17 cellular contexts compared by ENCODE assay signal in genomic region chr7:116715087-116715486, GRCh38. TPM values are rescaled to one million over a fixed set of nuclear protein-coding genes. Genes with fewer than 3 reads are reported as not detected.
DNase-seq lines count a peak whose midpoint lies in the region; ATAC-seq, FAIRE-seq and TF ChIP-seq lines count a peak whose summit lies in the region.
"Had no signal": no experiment of that assay in that cellular context is flagged by ENCODE, and none has a peak within 500 bp of the region (broad histone marks: within the 10 kb centered on the region; RNA-seq: fewer than 3 reads in every experiment).

No MANE protein-coding gene starts in this region.

- H3K4me1 Mint-ChIP-seq in activated T-cell treated with anti-CD3 and anti-CD28 coated beads, Interleukin-2, amount 50 U/mL, for 24 hours (ENCODE audit: low read depth), result peaks cover 2% of the 10 kb centered on the region

- H3K79me2 ChIP-seq in keratinocyte (ENCODE audit: control insufficient read depth, insufficient read depth, low read length), result peaks cover 64% of the 10 kb centered on the region

- no peak overlapping the region for H3K27ac Mint-ChIP-seq in activated T-cell treated with anti-CD3 and anti-CD28 coated beads, Interleukin-2, amount 50 U/mL, for 24 hours

- H3K4me2 ChIP-seq in keratinocyte (ENCODE audit: control insufficient read depth, extremely low read depth, insufficient read depth, low read depth, low read length), result no peak overlapping the region

- H3K9me3 ChIP-seq in keratinocyte (ENCODE audit: control insufficient read depth, low read depth, low read length), result no peaks in the 10 kb centered on the region
- H3K9me3 ChIP-seq: uterus had no signal

- H3K27me3 Mint-ChIP-seq in activated T-cell treated with anti-CD3 and anti-CD28 coated beads, Interleukin-2, amount 50 U/mL, for 24 hours, result peaks cover 10% of the 10 kb centered on the region

- no peaks in the 10 kb centered on the region for H4K20me1 ChIP-seq in keratinocyte (ENCODE audit: control insufficient read depth, extremely low read depth, insufficient read depth, low read length)

- DNase-seq in AG09319 (ENCODE audit: extremely low read depth, low read depth), result no peak
- DNase-seq in HCEC 1CT, result peak; percentile 61
- no peak for DNase-seq in cardiac fibroblast (ENCODE audit: low read depth in 2 of 2)
- DNase-seq in keratinocyte (ENCODE audit: low read depth, low spot score), result no peak
- DNase-seq in activated T-cell treated with anti-CD3 and anti-CD28 coated beads, Interleukin-2, amount 50 U/mL, for 24 hours, result no peak
- DNase-seq in SKM-1 treated with dmso at 0.1 percent for 144 hours (lab: John Stamatoyannopoulos, UW; ENCODE audit: unreplicated experiment), result no peak
- DNase-seq: activated effector memory CD4-positive, alpha-beta T cell treated with Interleukin-2 at 50 U/mL for 16 hours; DMS153; NCI-H1092; NCI-H2107; NCI-H524 treated with DMSO at 0.1 percent for 48 hours; stimulated activated CD4-positive, alpha-beta T cell treated with anti-CD3 and anti-CD28 coated beads, Interleukin-2, amount 100 ng/mL, for 48 hours; T-helper 9 cell; uterus had no signal

- no peak overlapping the region for H3K4me3 ChIP-seq in cardiac fibroblast (replicated peaks in 1 of 2; ENCODE audit: low read depth in 2 of 2, low read length in 2 of 2)
- no peak overlapping the region for H3K4me3 ChIP-seq in keratinocyte (ENCODE audit: control insufficient read depth in 2 of 3, extremely low read depth in 1 of 3, insufficient read depth in 2 of 3, low read depth in 1 of 3, low read length in 3 of 3)
- H3K4me3 ChIP-seq: uterus had no signal

- peak overlapping the region; percentile 70 for H3K27ac ChIP-seq in keratinocyte (ENCODE audit: control insufficient read depth, insufficient read depth, low read length)
- H3K27ac ChIP-seq: C4-2B, uterus had no signal

- ATAC-seq in HG03039 (IDR thresholded peaks at IDR 0.05; ENCODE audit: unreplicated experiment) (no peak), esophagus mucosa (no peak)

- H3K36me3 ChIP-seq in keratinocyte (ENCODE audit: control insufficient read depth in 2 of 2, extremely low read depth in 1 of 2, insufficient read depth in 2 of 2, low read length in 2 of 2), result peaks cover 5 to 16% of the 10 kb centered on the region in 2 experiments
- H3K36me3 ChIP-seq: uterus had no signal

- dilution Hi-C loops in keratinocyte (cut with MboI; ENCODE audit: extremely low pct_ligation_motif_present, low sequenced_read_pairs), result no loop called here

- no peaks in the 10 kb centered on the region for H3K27me3 ChIP-seq in keratinocyte (ENCODE audit: control insufficient read depth, extremely low read depth, insufficient read depth, low read length)
- H3K27me3 ChIP-seq: uterus had no signal

- TF ChIP-seq CTCF in AG09319 (IDR thresholded peaks at IDR 0.05; ENCODE audit: low read depth, low read length) (peak; percentile 29), cardiac fibroblast (IDR thresholded peaks at IDR 0.05; ENCODE audit: low read depth, low read length) (peak; percentile 22), keratinocyte (optimal IDR thresholded peaks at IDR 0.05 in 1 of 3, IDR thresholded peaks at IDR 0.05 in 1 of 3, conservative IDR thresholded peaks at IDR 0.05 in 1 of 3; ENCODE audit: extremely low read depth in 1 of 3, insufficient read depth in 2 of 3, low read length in 3 of 3) (peak; percentile 23 to 40 (median 26))

- H3K4me1 ChIP-seq in keratinocyte (ENCODE audit: control insufficient read depth, extremely low read depth, insufficient read depth, low read length), result peaks cover 39% of the 10 kb centered on the region
- H3K4me1 ChIP-seq: uterus had no signal

- no peaks in the 10 kb centered on the region for H3K36me3 Mint-ChIP-seq in activated T-cell treated with anti-CD3 and anti-CD28 coated beads, Interleukin-2, amount 50 U/mL, for 24 hours (ENCODE audit: low read depth)

- no peaks in the 10 kb centered on the region for H3K9me1 ChIP-seq in keratinocyte (ENCODE audit: control insufficient read depth, extremely low read depth, insufficient read depth, low read length)

- no peak overlapping the region for H3K4me3 Mint-ChIP-seq in activated T-cell treated with anti-CD3 and anti-CD28 coated beads, Interleukin-2, amount 50 U/mL, for 24 hours

- no peak for FAIRE-seq in keratinocyte (lab: Jason Lieb, UNC)

- no peak overlapping the region for H3K9ac ChIP-seq in keratinocyte (ENCODE audit: control insufficient read depth, extremely low read depth, insufficient read depth, low read length)

- H3K9me3 Mint-ChIP-seq in activated T-cell treated with anti-CD3 and anti-CD28 coated beads, Interleukin-2, amount 50 U/mL, for 24 hours, result no peaks in the 10 kb centered on the region

- H2AFZ ChIP-seq in keratinocyte (ENCODE audit: control insufficient read depth, low read length), result no peak overlapping the region

RNA-seq across cellular contexts. Expression of gene MET, which starts 43.1 kb away (rescaled TPM):
- 99.8 to 119 TPM (median 117 TPM) in 3 replicates for polyA plus RNA-seq in keratinocyte
- 34.1 TPM for polyA plus RNA-seq in keratinocyte (2011; ENCODE audit: low read depth)
- 24.7 and 50.5 TPM in 2 replicates for polyA plus RNA-seq in keratinocyte (2011; cell fraction: cytosol; rRNA removed)
- 132 and 150 TPM in 2 replicates for polyA plus RNA-seq in keratinocyte (2011; cell fraction: nucleus; rRNA removed)
- 32.0 and 81.0 TPM in 2 replicates for polyA plus RNA-seq in keratinocyte (2012; ENCODE audit: low replicate concordance)
- 224 to 424 TPM (median 361 TPM) in 3 replicates for polyA minus RNA-seq in keratinocyte
- 122 TPM for polyA minus RNA-seq in keratinocyte (2011; cell fraction: cytosol; rRNA and poly(A)+ RNA removed)
- polyA minus RNA-seq in keratinocyte (2011; cell fraction: nucleus; rRNA and poly(A)+ RNA removed), result 390 and 658 TPM in 2 replicates
- 10.4 TPM for total RNA-seq in esophagus mucosa
